11 cellular contexts compared by ENCODE assay signal in genomic region chr12:69821441-69822204, GRCh38. TPM values are rescaled to one million over a fixed set of nuclear protein-coding genes. Genes with fewer than 3 reads are reported as not detected.
DNase-seq lines count a peak whose midpoint lies in the region; TF ChIP-seq lines count a peak whose summit lies in the region.
"Had no signal": no experiment of that assay in that cellular context is flagged by ENCODE, and none has a peak within 500 bp of the region (broad histone marks: within the 10 kb centered on the region; RNA-seq: fewer than 3 reads in every experiment).

No MANE protein-coding gene starts in this region.

- H2AFZ ChIP-seq in hepatocyte, result no peak overlapping the region

- H3K27me3 ChIP-seq in Caco-2 (replicated peaks; ENCODE audit: control insufficient read depth, insufficient read depth, low read length) (no peaks in the 10 kb centered on the region), hepatocyte (no peaks in the 10 kb centered on the region)
- H3K27me3 ChIP-seq: transverse colon had no signal

- no peaks in the 10 kb centered on the region for H3K79me2 ChIP-seq in hepatocyte

- intact Hi-C loops in Caco-2 (cut with micrococcal nuclease; ENCODE audit: unreplicated experiment), result no loop called here
- intact Hi-C loops in activated CD4-positive, alpha-beta memory T cell treated with anti-CD3 and anti-CD28 coated beads for 36 hours (cut with micrococcal nuclease), result no loop called here

- H3K36me3 ChIP-seq in Caco-2 (ENCODE audit: control insufficient read depth, insufficient read depth, low read length) (no peaks in the 10 kb centered on the region), hepatocyte (replicated peaks; ENCODE audit: insufficient read depth, low read depth) (no peaks in the 10 kb centered on the region)

- H3K27ac Mint-ChIP-seq in mesothelial cell of epicardium (peak overlapping the region; percentile 91), Caco-2 (ENCODE audit: unreplicated experiment) (no peak overlapping the region)
- no peak overlapping the region for H3K27ac Mint-ChIP-seq in activated CD4-positive, alpha-beta memory T cell treated with anti-CD3 and anti-CD28 coated beads for 36 hours

- CTCF ChIA-PET in Caco-2 (lab: Charles Lee), result no interaction called here
- CTCF ChIA-PET in activated CD4-positive, alpha-beta memory T cell treated with anti-CD3 and anti-CD28 coated beads for 36 hours (lab: Charles Lee), result no interaction called here

- 82% methylated on average over 8 of the region's 8 CpGs for WGBS in hepatocyte (ENCODE audit: low lambda C conversion rate, missing lambda C conversion rate)

- peaks cover 32% of the 10 kb centered on the region for H3K4me1 Mint-ChIP-seq in mesothelial cell of epicardium
- no peaks in the 10 kb centered on the region for H3K4me1 Mint-ChIP-seq in Caco-2 (ENCODE audit: low read depth, unreplicated experiment)
- H3K4me1 Mint-ChIP-seq in activated CD4-positive, alpha-beta memory T cell treated with anti-CD3 and anti-CD28 coated beads for 36 hours (ENCODE audit: low read depth), result no peaks in the 10 kb centered on the region

- DNase-seq in Daoy (ENCODE audit: low read depth), result peak; percentile 89
- peak; percentile 50 for DNase-seq in NCI-H2029 treated with DMSO at 0.1 percent for 48 hours (lab: John Stamatoyannopoulos, UW)
- DNase-seq in caudate nucleus (lab: John Stamatoyannopoulos, UW), result peak in 13 of 61 donors; percentile 3 to 50 (median 28)
- no peak for DNase-seq in mesothelial cell of epicardium (ENCODE audit: low spot score in 2 of 2, unreplicated experiment in 2 of 2)
- no peak for DNase-seq in Caco-2
- DNase-seq in germinal center (ENCODE audit: low spot score), result no peak
- DNase-seq in activated CD4-positive, alpha-beta memory T cell treated with anti-CD3 and anti-CD28 coated beads for 36 hours, result no peak
- DNase-seq in hepatocyte (ENCODE audit: low spot score), result no peak
- DNase-seq: activated gamma-delta T cell treated with Interleukin-2 at 50 U/mL for 16 hours, transverse colon had no signal

- TF ChIP-seq CTCF in mesothelial cell of epicardium (IDR thresholded peaks at IDR 0.05; ENCODE audit: unreplicated experiment) (no peak), Caco-2 (IDR thresholded peaks at IDR 0.05; ENCODE audit: insufficient read depth in 1 of 2, low read depth in 1 of 2, low read length in 1 of 2, severe bottlenecking in 1 of 2, unreplicated experiment in 1 of 2) (no peak), hepatocyte (IDR thresholded peaks at IDR 0.05; ENCODE audit: poor library complexity) (no peak)

- no peaks in the 10 kb centered on the region for H4K20me1 ChIP-seq in hepatocyte (ENCODE audit: insufficient read depth, poor library complexity, severe bottlenecking)

- H3K4me1 ChIP-seq in Caco-2 (no peaks in the 10 kb centered on the region), hepatocyte (ENCODE audit: insufficient read depth) (no peaks in the 10 kb centered on the region)

- BruUV-seq in Caco-2 (replicated peaks; lab: Mats Ljungman, UMichigan), result no TSS peak

- no peaks in the 10 kb centered on the region for H3K9me2 ChIP-seq in hepatocyte (replicated peaks; ENCODE audit: insufficient read depth)

- H3K4me2 ChIP-seq in hepatocyte, result no peak overlapping the region
- H3K4me2 ChIP-seq: smooth muscle cell had no signal

- H3K4me3 Mint-ChIP-seq in mesothelial cell of epicardium, result no peak overlapping the region
- H3K4me3 Mint-ChIP-seq in Caco-2 (ENCODE audit: unreplicated experiment), result no peak overlapping the region
- H3K4me3 Mint-ChIP-seq in activated CD4-positive, alpha-beta memory T cell treated with anti-CD3 and anti-CD28 coated beads for 36 hours, result no peak overlapping the region

- H3K9me3 Mint-ChIP-seq in mesothelial cell of epicardium, result no peaks in the 10 kb centered on the region
- no peaks in the 10 kb centered on the region for H3K9me3 Mint-ChIP-seq in Caco-2 (ENCODE audit: unreplicated experiment)
- no peaks in the 10 kb centered on the region for H3K9me3 Mint-ChIP-seq in activated CD4-positive, alpha-beta memory T cell treated with anti-CD3 and anti-CD28 coated beads for 36 hours

- H3K27ac ChIP-seq in caudate nucleus (ENCODE audit: low read depth, low read length), result peak overlapping the region; percentile 82
- no peak overlapping the region for H3K27ac ChIP-seq in hepatocyte
- H3K27ac ChIP-seq: transverse colon had no signal

- POLR2A ChIA-PET in Caco-2 (lab: Charles Lee), result no interaction called here
- POLR2A ChIA-PET in activated CD4-positive, alpha-beta memory T cell treated with anti-CD3 and anti-CD28 coated beads for 36 hours (lab: Charles Lee), result no interaction called here

- H3K4me3 ChIP-seq in Caco-2 (ENCODE audit: low read depth, low read length) (no peak overlapping the region), hepatocyte (no peak overlapping the region)
- H3K4me3 ChIP-seq: smooth muscle cell, transverse colon had no signal

- H3K27me3 Mint-ChIP-seq in mesothelial cell of epicardium (ENCODE audit: low read depth), result no peaks in the 10 kb centered on the region
- no peaks in the 10 kb centered on the region for H3K27me3 Mint-ChIP-seq in Caco-2 (ENCODE audit: insufficient read depth, unreplicated experiment)
- peaks cover 1% of the 10 kb centered on the region for H3K27me3 Mint-ChIP-seq in activated CD4-positive, alpha-beta memory T cell treated with anti-CD3 and anti-CD28 coated beads for 36 hours

- H3K36me3 Mint-ChIP-seq in mesothelial cell of epicardium (peaks cover 3% of the 10 kb centered on the region), Caco-2 (ENCODE audit: insufficient read depth, unreplicated experiment) (peaks cover 12% of the 10 kb centered on the region)
- peaks cover 2% of the 10 kb centered on the region for H3K36me3 Mint-ChIP-seq in activated CD4-positive, alpha-beta memory T cell treated with anti-CD3 and anti-CD28 coated beads for 36 hours

- H3K9me3 ChIP-seq in Caco-2 (no peaks in the 10 kb centered on the region), hepatocyte (ENCODE audit: low read depth) (no peaks in the 10 kb centered on the region)
- H3K9me3 ChIP-seq: transverse colon had no signal

RNA-seq across cellular contexts. Expression of gene MYRFL, which starts 3.4 kb away (rescaled TPM):
- total RNA-seq in Daoy (2014; rRNA removed; shearing (Covaris generic)), result 0.09 TPM in 1 of 2 replicates, not detected in the other
- 0.16 to 0.18 TPM (median 0.18 TPM) in 3 replicates for total RNA-seq in mesothelial cell of epicardium
- 0.16 and 0.44 TPM in 2 replicates for total RNA-seq in Caco-2 (2022)
- not detected for total RNA-seq in activated CD4-positive, alpha-beta memory T cell treated with anti-CD3 and anti-CD28 coated beads for 36 hours
- total RNA-seq in hepatocyte, result 2.3 and 4.2 TPM in 2 replicates
- 2.3 and 2.7 TPM in 2 replicates for polyA plus RNA-seq in hepatocyte
- total RNA-seq: smooth muscle cell had no signal
- polyA plus RNA-seq: smooth muscle cell had no signal

Comparison
In these comparisons a context has a peak if more than half of its experiments do, and no peak if none do; other contexts are left out.
1. DNase-seq: peak in Daoy (single experiment) and NCI-H2029 treated with DMSO at 0.1 percent for 48 hours (single experiment); none in mesothelial cell of epicardium (0 of 2), Caco-2 (0 of 2), germinal center (single experiment), activated CD4-positive, alpha-beta memory T cell treated with anti-CD3 and anti-CD28 coated beads for 36 hours (single experiment) and hepatocyte (single experiment).